In the genomic region with DNA sequence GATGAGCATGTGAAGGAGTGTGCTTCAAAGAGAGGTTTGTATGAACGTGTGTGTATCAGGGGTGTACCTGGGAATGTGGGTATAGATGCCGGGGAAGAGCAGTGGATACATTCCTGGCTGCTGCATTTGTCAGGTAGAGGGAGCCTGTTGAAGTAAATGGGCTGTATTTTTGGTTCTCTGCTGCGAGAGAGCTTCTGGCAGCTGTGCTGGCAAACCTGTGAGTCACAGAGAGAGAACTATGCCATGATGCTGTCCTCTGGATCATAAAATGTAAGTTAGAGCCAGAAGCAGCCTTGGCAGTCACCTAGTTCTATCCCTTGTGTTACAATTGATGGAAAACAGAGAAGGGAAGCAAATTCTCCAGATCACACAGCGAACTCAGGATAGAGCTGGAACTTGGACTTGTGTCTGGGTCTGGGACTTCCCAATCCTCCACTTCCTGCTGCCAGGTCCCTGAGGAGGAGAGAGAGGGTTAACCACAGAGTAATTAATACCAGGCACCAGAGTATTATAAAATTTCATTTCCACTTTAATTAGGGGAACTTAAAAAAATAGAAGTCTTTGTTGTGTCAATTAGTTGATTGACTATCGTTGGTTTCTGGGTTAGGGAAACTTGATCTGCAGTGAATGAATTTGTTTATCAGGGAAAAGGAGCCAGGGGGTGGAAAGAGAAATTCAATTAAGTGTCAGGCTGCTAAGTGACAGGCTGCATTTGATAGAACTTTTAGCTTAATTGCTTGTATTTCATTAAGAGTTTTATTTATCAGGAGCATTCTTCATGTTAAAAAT, we compare ENCODE assay signal across 16 cellular contexts. TPM values are rescaled to one million over a fixed set of nuclear protein-coding genes. Genes with fewer than 3 reads are reported as not detected.
DNase-seq lines count a peak whose midpoint lies in the region; ATAC-seq, FAIRE-seq and TF ChIP-seq lines count a peak whose summit lies in the region.
"Had no signal": no experiment of that assay in that cellular context is flagged by ENCODE, and none has a peak within 500 bp of the region (broad histone marks: within the 10 kb centered on the region; RNA-seq: fewer than 3 reads in every experiment).

No MANE protein-coding gene starts in this region.

- H4K20me1 ChIP-seq in SK-N-SH (ENCODE audit: insufficient read depth): no peaks in the 10 kb centered on the region
- no peaks in the 10 kb centered on the region for H4K20me1 ChIP-seq in fibroblast of lung (ENCODE audit: control insufficient read depth, extremely low read depth, insufficient read depth, low read length)

- H3K27me3 ChIP-seq in SK-N-SH (ENCODE audit: insufficient read depth) (no peaks in the 10 kb centered on the region; the same call in 1 of the 2 replicates), fibroblast of lung (ENCODE audit: control insufficient read depth, insufficient read depth, low read length) (peaks cover 14% of the 10 kb centered on the region), stomach smooth muscle (ENCODE audit: control insufficient read depth in 1 of 2, insufficient read depth in 2 of 2, low read length in 2 of 2) (peaks cover 0 to 4% of the 10 kb centered on the region in 2 donors)

- 38% methylated on average over 5 of the region's 5 CpGs for WGBS in SK-N-SH (ENCODE audit: low lambda C conversion rate)

- H3K4me3 ChIP-seq in SK-N-SH (ENCODE audit: low read depth in 2 of 2, low read length in 1 of 2) (no peak overlapping the region), fibroblast of lung (replicated peaks in 1 of 4; ENCODE audit: control extremely low read depth in 1 of 4, insufficient read depth in 1 of 4, low read depth in 3 of 4, low read length in 4 of 4) (no peak overlapping the region), stomach smooth muscle (ENCODE audit: low read length in 2 of 2) (no peak overlapping the region)

- no peak for TF ChIP-seq EP300 in SK-N-SH (IDR thresholded peaks at IDR 0.05; ENCODE audit: borderline replicate concordance in 1 of 2, low read depth in 1 of 2, low read length in 1 of 2)

- H3K9me2 ChIP-seq in SK-N-SH: no peaks in the 10 kb centered on the region

- H3K4me1 ChIP-seq in SK-N-SH (ENCODE audit: control insufficient read depth in 1 of 2, insufficient read depth in 2 of 2, low read depth in 1 of 2, low read length in 1 of 2) (peaks cover 0 to 14% of the 10 kb centered on the region in 2 experiments; a peak in 2 of 4 replicates), fibroblast of lung (ENCODE audit: control insufficient read depth, extremely low read depth, insufficient read depth, low read length) (no peaks in the 10 kb centered on the region), stomach smooth muscle (ENCODE audit: control insufficient read depth, insufficient read depth, low read length) (peaks cover 22% of the 10 kb centered on the region)

- H3K9me3 ChIP-seq in SK-N-SH: no peaks in the 10 kb centered on the region
- H3K9me3 ChIP-seq in fibroblast of lung (ENCODE audit: control insufficient read depth, insufficient read depth, low read depth, low read length): no peaks in the 10 kb centered on the region
- H3K9me3 ChIP-seq in stomach smooth muscle (ENCODE audit: control insufficient read depth in 2 of 2, low read length in 2 of 2): no peaks in the 10 kb centered on the region

- DNase-seq in H54 (ENCODE audit: insufficient read length, low spot score) (peak; percentile 50), SK-N-SH (peak; percentile 50), fibroblast of lung (ENCODE audit: low read depth in 2 of 2) (peak; percentile 33 to 61), immature natural killer cell (no peak), NCI-H2227 (lab: John Stamatoyannopoulos, UW; ENCODE audit: unreplicated experiment) (no peak)
- DNase-seq: activated CD8-positive, alpha-beta memory T cell treated with anti-CD3 and anti-CD28 coated beads, Interleukin-2, amount 10 ng/mL, durations not matched to agents 7 days and 5 days; Calu3; KG1; midbrain; NCI-H2029; stimulated activated CD4-positive, alpha-beta T cell treated with anti-CD3 and anti-CD28 coated beads, Interleukin-4, amount 100 ng/mL, for 1 hour; stimulated activated naive CD8-positive, alpha-beta T cell treated with anti-CD3 and anti-CD28 coated beads, Interleukin-15, amount 100 ng/mL, for 72 hours; T-helper 9 cell had no signal

- POLR2A ChIA-PET in SK-N-SH (lab: Yijun Ruan, JAX): no interaction called here

- ATAC-seq in GM21619 (IDR thresholded peaks at IDR 0.05; ENCODE audit: unreplicated experiment): no peak
- ATAC-seq: activated CD8-positive, alpha-beta memory T cell treated with anti-CD3 and anti-CD28 coated beads, Interleukin-2, amount 10 ng/mL, durations not matched to agents 7 days and 5 days; stimulated activated naive CD8-positive, alpha-beta T cell treated with anti-CD3 and anti-CD28 coated beads, Interleukin-15, amount 100 ng/mL, for 72 hours had no signal

- H3K4me2 ChIP-seq in SK-N-SH (no peak overlapping the region), fibroblast of lung (ENCODE audit: extremely low read depth, insufficient read depth, low read length) (no peak overlapping the region)

- H3K79me2 ChIP-seq in SK-N-SH (ENCODE audit: insufficient read depth) (no peaks in the 10 kb centered on the region), fibroblast of lung (ENCODE audit: control insufficient read depth, insufficient read depth, low read length) (no peaks in the 10 kb centered on the region)

- H3K9ac ChIP-seq in SK-N-SH: no peak overlapping the region
- no peak overlapping the region for H3K9ac ChIP-seq in fibroblast of lung (ENCODE audit: insufficient read depth, low read length)
- H3K9ac ChIP-seq in stomach smooth muscle (ENCODE audit: low read length in 2 of 2): no peak overlapping the region

- CTCF ChIA-PET in SK-N-SH (lab: Yijun Ruan, JAX): interaction anchor here (0.7 to 1.1 kb wide), 3 partner anchors 72 to 313 kb away, joined by 3 to 4 read pairs (median 3); no protein-coding TSS in a partner anchor

- H3K4me1 Mint-ChIP-seq in immature natural killer cell: no peaks in the 10 kb centered on the region
- H3K4me1 Mint-ChIP-seq: activated CD8-positive, alpha-beta memory T cell treated with anti-CD3 and anti-CD28 coated beads, Interleukin-2, amount 10 ng/mL, durations not matched to agents 7 days and 5 days had no signal

- peaks cover 8% of the 10 kb centered on the region for H3F3A ChIP-seq in SK-N-SH (replicated peaks; ENCODE audit: insufficient read depth)

- peaks cover 0 to 2% (median 0%) of the 10 kb centered on the region in 6 donors for H3K9me3 Mint-ChIP-seq in immature natural killer cell
- H3K9me3 Mint-ChIP-seq: stimulated activated naive CD8-positive, alpha-beta T cell treated with anti-CD3 and anti-CD28 coated beads, Interleukin-15, amount 100 ng/mL, for 72 hours had no signal

- no peak for TF ChIP-seq POLR2A in H54 (IDR thresholded peaks at IDR 0.05; ENCODE audit: low read depth, low read length)

- H3K27ac ChIP-seq in SK-N-SH (ENCODE audit: low read depth in 2 of 2, low read length in 1 of 2) (no peak overlapping the region), fibroblast of lung (ENCODE audit: insufficient read depth, low read length) (no peak overlapping the region), stomach smooth muscle (ENCODE audit: low read length) (peak overlapping the region; percentile 18)

- H3K36me3 ChIP-seq in SK-N-SH (replicated peaks in 1 of 2; ENCODE audit: control insufficient read depth in 1 of 2, insufficient read depth in 2 of 2, low read length in 1 of 2) (no peaks in the 10 kb centered on the region), fibroblast of lung (ENCODE audit: control insufficient read depth, insufficient read depth, low read length) (no peaks in the 10 kb centered on the region), stomach smooth muscle (ENCODE audit: control insufficient read depth in 2 of 2, insufficient read depth in 2 of 2, low read length in 2 of 2) (no peaks in the 10 kb centered on the region)

- FAIRE-seq in H54 (lab: Jason Lieb, UNC): no peak

- no peak for TF ChIP-seq RAD21 in SK-N-SH (IDR thresholded peaks at IDR 0.05; ENCODE audit: low read length)

- H3K36me3 Mint-ChIP-seq in immature natural killer cell: peaks cover 0 to 4% (median 0%) of the 10 kb centered on the region in 3 donors

- TF ChIP-seq CTCF in SK-N-SH (IDR thresholded peaks at IDR 0.05) (0 out of 2 replicates have a peak, but pooled peaks have one; percentile 6), fibroblast of lung (conservative IDR thresholded peaks at IDR 0.05 in 1 of 2, IDR thresholded peaks at IDR 0.05 in 1 of 2; ENCODE audit: low read depth in 1 of 2, low read length in 2 of 2) (peak in 1 of 2 donors; percentile 4)

- no peak overlapping the region for H3K4me3 Mint-ChIP-seq in immature natural killer cell
- H3K4me3 Mint-ChIP-seq: activated CD8-positive, alpha-beta memory T cell treated with anti-CD3 and anti-CD28 coated beads, Interleukin-2, amount 10 ng/mL, durations not matched to agents 7 days and 5 days; stimulated activated naive CD8-positive, alpha-beta T cell treated with anti-CD3 and anti-CD28 coated beads, Interleukin-15, amount 100 ng/mL, for 72 hours had no signal

- H3K27me3 Mint-ChIP-seq in immature natural killer cell (ENCODE audit: low read depth in 3 of 3): peaks cover 10 to 15% (median 12%) of the 10 kb centered on the region in 3 donors

- no peak overlapping the region for H3K27ac Mint-ChIP-seq in immature natural killer cell
- H3K27ac Mint-ChIP-seq: activated CD8-positive, alpha-beta memory T cell treated with anti-CD3 and anti-CD28 coated beads, Interleukin-2, amount 10 ng/mL, durations not matched to agents 7 days and 5 days; progenitor cell of endocrine pancreas; stimulated activated naive CD8-positive, alpha-beta T cell treated with anti-CD3 and anti-CD28 coated beads, Interleukin-15, amount 100 ng/mL, for 72 hours had no signal

- H2AFZ ChIP-seq in SK-N-SH (ENCODE audit: low read depth) (no peak overlapping the region), fibroblast of lung (ENCODE audit: low read length) (no peak overlapping the region)

TF ChIP-seq in SK-N-SH, 30 proteins besides CTCF, POLR2A, EP300 and RAD21:
- TF ChIP-seq TCF12 (IDR thresholded peaks at IDR 0.05): 0 out of 2 replicates have a peak, but pooled peaks have one; percentile 6
- TF ChIP-seq RCOR1 (IDR thresholded peaks at IDR 0.05; ENCODE audit: low read length): no peak

RNA-seq across cellular contexts. Expression of gene GTSF1L, which starts 41.1 kb away (rescaled TPM):
- polyA plus RNA-seq in SK-N-SH (2012; rRNA removed) (not detected in 2 replicates), fibroblast of lung (not detected in 2 replicates), immature natural killer cell (not detected)
- not detected in 2 replicates for polyA plus RNA-seq in SK-N-SH (2012; cell fraction: cytosol; rRNA removed)
- polyA plus RNA-seq in SK-N-SH (2012; cell fraction: nucleus; rRNA removed): not detected in 2 replicates
- total RNA-seq in fibroblast of lung: not detected in 2 replicates
- not detected in 2 replicates for polyA plus RNA-seq in fibroblast of lung (2012)
- polyA minus RNA-seq in fibroblast of lung (ENCODE audit: low replicate concordance): not detected in 2 replicates
- total RNA-seq: Calu3, progenitor cell of endocrine pancreas had no signal

Comparison
In these comparisons a context has a peak if more than half of its experiments do, and no peak if none do; other contexts are left out.
1. DNase-seq: peak in H54 (single experiment), SK-N-SH (single experiment) and fibroblast of lung (2 of 2); none in immature natural killer cell (0 of 3) and NCI-H2227 (single experiment).